ENCODE assay signal across 11 cellular contexts in genomic region chr1:112904831-112905227, GRCh38. TPM values are rescaled to one million over a fixed set of nuclear protein-coding genes. Genes with fewer than 3 reads are reported as not detected.
DNase-seq lines count a peak whose midpoint lies in the region; ATAC-seq lines count a peak whose summit lies in the region.
"Had no signal": no experiment of that assay in that cellular context is flagged by ENCODE, and none has a peak within 500 bp of the region (broad histone marks: within the 10 kb centered on the region; RNA-seq: fewer than 3 reads in every experiment).

No MANE protein-coding gene starts in this region.

- DNase-seq in A172 (ENCODE audit: low spot score) (peak; percentile 26), LoVo (ENCODE audit: low spot score) (peak; percentile 82), mucosa of gallbladder (ENCODE audit: low spot score) (peak; percentile 63), NOMO-1 treated with DMSO at 0.1 percent for 48 hours (lab: John Stamatoyannopoulos, UW; ENCODE audit: unreplicated experiment) (no peak)
- no peak for DNase-seq in effector CD8-positive, alpha-beta T cell (lab: John Stamatoyannopoulos, UW)
- DNase-seq: midbrain, NCI-H1417, NCI-H748 treated with DMSO at 0.1 percent for 48 hours had no signal

- ATAC-seq in esophagus mucosa (peak; percentile 69), HG03432 (IDR thresholded peaks at IDR 0.05; ENCODE audit: unreplicated experiment) (no peak), GM21737 (IDR thresholded peaks at IDR 0.05; ENCODE audit: unreplicated experiment) (no peak)

RNA-seq across cellular contexts. Expression of gene SLC16A1, which starts 51.2 kb away (rescaled TPM):
- total RNA-seq in A172 (2014; rRNA removed; shearing (Covaris generic)): 104 and 105 TPM in 2 replicates
- 54.8 TPM for total RNA-seq in esophagus mucosa
- 21.5 TPM for total RNA-seq in mucosa of gallbladder

Comparison
In these comparisons a context has a peak if more than half of its experiments do, and no peak if none do; other contexts are left out.
1. DNase-seq: peak in A172 (single experiment), LoVo (single experiment) and mucosa of gallbladder (single experiment); none in NOMO-1 treated with DMSO at 0.1 percent for 48 hours (single experiment) and effector CD8-positive, alpha-beta T cell (single experiment).